22 cellular contexts compared by ENCODE assay signal in the genomic region with DNA sequence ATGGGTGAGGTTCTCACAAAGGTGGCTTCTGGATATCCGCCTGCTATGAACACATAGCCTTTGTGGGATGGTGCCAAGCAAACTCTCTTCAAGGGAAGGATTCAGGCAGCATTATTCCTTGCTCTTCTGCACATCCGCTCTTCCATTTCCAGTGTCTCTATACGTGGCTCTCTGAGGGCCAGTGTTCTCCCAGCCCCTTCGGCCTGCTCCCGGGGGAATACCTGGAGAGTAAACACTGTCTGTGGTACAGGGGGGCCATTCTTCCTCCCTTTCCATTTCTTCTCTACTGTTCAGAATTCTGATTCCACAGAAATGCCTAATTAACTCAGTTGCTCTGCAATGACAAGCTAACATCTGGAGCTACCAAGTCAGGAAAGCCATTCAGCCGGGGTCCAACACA.
DNase-seq lines count a peak whose midpoint lies in the region; ATAC-seq and TF ChIP-seq lines count a peak whose summit lies in the region.
"Had no signal": no experiment of that assay in that cellular context is flagged by ENCODE, and none has a peak within 500 bp of the region (broad histone marks: within the 10 kb centered on the region; RNA-seq: fewer than 3 reads in every experiment).

No MANE protein-coding gene starts in this region.

- H3K36me3 ChIP-seq in right atrium auricular region, result no peaks in the 10 kb centered on the region
- H3K36me3 ChIP-seq: BE2C; BLaER1 treated with 17β-estradiol and CSF1 and Interleukin-3, amounts not matched to agents 10 nM and 100 nM; HAP-1 had no signal

- TF ChIP-seq CTCF in right atrium auricular region (IDR thresholded peaks at IDR 0.05), result no peak
- TF ChIP-seq CTCF in foreskin fibroblast (IDR thresholded peaks at IDR 0.05; ENCODE audit: low read depth, low read length), result no peak

- H3K9me3 ChIP-seq in right atrium auricular region (no peaks in the 10 kb centered on the region), right cardiac atrium (ENCODE audit: control insufficient read depth, low read length) (no peaks in the 10 kb centered on the region)
- H3K9me3 ChIP-seq: A549; BE2C; BLaER1 treated with 17β-estradiol and CSF1 and Interleukin-3, amounts not matched to agents 10 nM and 100 nM; HAP-1 had no signal

- DNase-seq in cardiac septum (ENCODE audit: low spot score), result peak; percentile 54
- no peak for DNase-seq in Right ventricle myocardium inferior (ENCODE audit: missing footprints)
- no peak for DNase-seq in right atrium auricular region (ENCODE audit: low spot score)
- DNase-seq in Right ventricle myocardium superior, result no peak
- DNase-seq in right cardiac atrium, result no peak
- no peak for DNase-seq in foreskin fibroblast
- DNase-seq: 8988T; ACHN; AML-193; BE2C; Calu3; CD4-positive, alpha-beta memory T cell; COR-L47; DMS53; DMS79 treated with DMSO at 0.1 percent for 48 hours; GF-D8; GOT3; HFFc6 had no signal

- WGBS in right cardiac atrium, result 76% methylated on average over 6 of the region's 6 CpGs

- H3K4me3 ChIP-seq in right atrium auricular region, result no peak overlapping the region
- no peak overlapping the region for H3K4me3 ChIP-seq in right cardiac atrium (ENCODE audit: low read length)
- H3K4me3 ChIP-seq in foreskin fibroblast (ENCODE audit: low read depth in 1 of 2, low read length in 2 of 2), result no peak overlapping the region
- H3K4me3 ChIP-seq: A549; BLaER1 treated with 17β-estradiol and CSF1 and Interleukin-3, amounts not matched to agents 10 nM and 100 nM; HAP-1 had no signal

- peaks cover 0 to 47% of the 10 kb centered on the region in 2 donors for H3K4me1 ChIP-seq in right atrium auricular region
- H3K4me1 ChIP-seq in right cardiac atrium (ENCODE audit: control insufficient read depth, insufficient read depth, low read length), result peaks cover 13% of the 10 kb centered on the region
- H3K4me1 ChIP-seq: A549, BE2C, HAP-1 had no signal

- H3K27me3 ChIP-seq in right atrium auricular region (no peaks in the 10 kb centered on the region), right cardiac atrium (ENCODE audit: control insufficient read depth, insufficient read depth) (no peaks in the 10 kb centered on the region)
- H3K27me3 ChIP-seq: BLaER1 treated with 17β-estradiol and CSF1 and Interleukin-3, amounts not matched to agents 10 nM and 100 nM had no signal

- peak overlapping the region; percentile 87 to 90 for H3K27ac ChIP-seq in right atrium auricular region
- peak overlapping the region; percentile 8 for H3K27ac ChIP-seq in right cardiac atrium (ENCODE audit: low read length)
- H3K27ac ChIP-seq: A549; BLaER1 treated with 17β-estradiol and CSF1 and Interleukin-3, amounts not matched to agents 10 nM and 100 nM had no signal

- ATAC-seq in Right ventricle myocardium inferior, result no peak
- no peak for ATAC-seq in Right ventricle myocardium superior (ENCODE audit: poor library complexity)
- ATAC-seq in right cardiac atrium, result no peak
- no peak for ATAC-seq in GM21619 (IDR thresholded peaks at IDR 0.05; ENCODE audit: unreplicated experiment)
- ATAC-seq: A549 had no signal

- intact Hi-C loops in cardiac septum (cut with DNase I), result no loop called here
- intact Hi-C loops in Right ventricle myocardium inferior (cut with DNase I), result no loop called here
- intact Hi-C loops in Right ventricle myocardium superior (cut with DNase I), result no loop called here
- intact Hi-C loops in right cardiac atrium (cut with DNase I), result no loop called here
